Comparison of ENCODE assay signal across 1 cellular context in genomic region chr3:190531406-190531805, GRCh38.
TF ChIP-seq lines count a peak whose summit lies in the region.

No MANE protein-coding gene starts in this region.

TF ChIP-seq in IMR-90, 13 proteins besides CTCF, POLR2A, EP300 and RAD21:
- TF ChIP-seq MXI1 (IDR thresholded peaks at IDR 0.05; ENCODE audit: borderline replicate concordance, low read depth, low read length) (no peak), CHD1 (IDR thresholded peaks at IDR 0.05; ENCODE audit: low read depth, low read length) (no peak), USF2 (IDR thresholded peaks at IDR 0.05; ENCODE audit: low read depth, low read length) (no peak), CEBPB (IDR thresholded peaks at IDR 0.05; ENCODE audit: low read depth, low read length) (no peak)
